In genomic region chr5:113371788-113372196, GRCh38 we compare ENCODE assay signal across 20 cellular contexts.
A peak's percentile ranks its signal among the peaks of the same experiment; 100 is the strongest.
DNase-seq lines count a peak whose midpoint lies in the region; ATAC-seq, FAIRE-seq and TF ChIP-seq lines count a peak whose summit lies in the region.
"Had no signal": no experiment of that assay in that cellular context is flagged by ENCODE, and none has a peak within 500 bp of the region (broad histone marks: within the 10 kb centered on the region; RNA-seq: fewer than 3 reads in every experiment).

No MANE protein-coding gene starts in this region.

- DNase-seq in GM03348 (ENCODE audit: low spot score) (peak; percentile 8), SJSA1 (ENCODE audit: low read depth in 1 of 2, low spot score in 2 of 2) (peak in 1 of 2 experiments; percentile 41), foreskin keratinocyte (peak; percentile 7 to 22), pancreas (peak in 3 of 6 donors; percentile 11 to 29 (median 17)), anterior cingulate cortex (lab: John Stamatoyannopoulos, UW) (no peak), DMS 273 treated with DMSO at 0.1 percent for 48 hours (lab: John Stamatoyannopoulos, UW) (no peak)
- DNase-seq in stimulated activated naive CD4-positive, alpha-beta T cell treated with Interleukin-2 at 50 U/mL for 16 hours (lab: John Stamatoyannopoulos, UW) = no peak
- DNase-seq: activated T-cell treated with anti-CD3 and anti-CD28 coated beads, Interleukin-2, amount 50 U/mL, for 4 hours; CD8-positive, alpha-beta T cell; Karpas-422; NCI-H1092; NCI-H2107; NCI-H524 treated with DMSO at 0.1 percent for 48 hours; stimulated activated naive CD4-positive, alpha-beta T cell; trophoblast cell had no signal

- H3K9me3 ChIP-seq in SJSA1 (replicated peaks) (no peaks in the 10 kb centered on the region), pancreas (no peaks in the 10 kb centered on the region)
- H3K9me3 ChIP-seq: gastroesophageal sphincter had no signal

- ATAC-seq in foreskin keratinocyte (no peak), pancreas (peak; percentile 81 to 92 (median 89)), HG03095 (IDR thresholded peaks at IDR 0.05; ENCODE audit: unreplicated experiment) (no peak)
- ATAC-seq: activated naive CD4-positive, alpha-beta T cell treated with anti-CD3 and anti-CD28 coated beads, Interleukin-2, amount 50 U/mL, for 72 hours; activated T-cell treated with anti-CD3 and anti-CD28 coated beads, Interleukin-2, amount 50 U/mL, for 4 hours; CD8-positive, alpha-beta T cell; gastroesophageal sphincter had no signal

- intact Hi-C loops in pancreas (cut with DNase I) = no loop called here

- H3K4me3 ChIP-seq in SJSA1 = no peak overlapping the region
- no peak overlapping the region for H3K4me3 ChIP-seq in pancreas
- H3K4me3 ChIP-seq: gastroesophageal sphincter had no signal

- peaks cover 38% of the 10 kb centered on the region for H3K4me1 ChIP-seq in SJSA1 (replicated peaks)
- H3K4me1 ChIP-seq in foreskin keratinocyte = no peaks in the 10 kb centered on the region
- H3K4me1 ChIP-seq in pancreas = peaks cover 8 to 13% (median 11%) of the 10 kb centered on the region in 3 donors

- H3K36me3 ChIP-seq in SJSA1 (no peaks in the 10 kb centered on the region), pancreas (no peaks in the 10 kb centered on the region)
- H3K36me3 ChIP-seq: gastroesophageal sphincter had no signal

- TF ChIP-seq CTCF in foreskin keratinocyte (conservative IDR thresholded peaks at IDR 0.05) = no peak
- TF ChIP-seq CTCF in pancreas (IDR thresholded peaks at IDR 0.05) = no peak

- 5 to 12% methylated on average over 2 of the region's 2 CpGs for WGBS in pancreas, 2 donors

- peak overlapping the region; percentile 13 for H3K27ac ChIP-seq in SJSA1
- H3K27ac ChIP-seq in foreskin keratinocyte = no peak overlapping the region
- peak overlapping the region in 2 of 4 donors; percentile 14 to 46 for H3K27ac ChIP-seq in pancreas
- H3K27ac ChIP-seq: epithelial cell of prostate, gastroesophageal sphincter had no signal

- no peaks in the 10 kb centered on the region for H3K27me3 ChIP-seq in SJSA1 (replicated peaks)
- no peaks in the 10 kb centered on the region for H3K27me3 ChIP-seq in foreskin keratinocyte
- H3K27me3 ChIP-seq in pancreas = no peaks in the 10 kb centered on the region
- H3K27me3 ChIP-seq: gastroesophageal sphincter had no signal

- no peak for FAIRE-seq in pancreas (lab: Jason Lieb, UNC)
- FAIRE-seq: GM18507 had no signal

Comparison
In these comparisons a context has a peak if more than half of its experiments do, and no peak if none do; other contexts are left out.
1. DNase-seq: peak in GM03348 (single experiment) and foreskin keratinocyte (2 of 2); none in anterior cingulate cortex (0 of 58), stimulated activated naive CD4-positive, alpha-beta T cell treated with Interleukin-2 at 50 U/mL for 16 hours (single experiment) and DMS 273 treated with DMSO at 0.1 percent for 48 hours (single experiment).
2. ATAC-seq: peak in pancreas (4 of 4); none in foreskin keratinocyte (single experiment) and HG03095 (single experiment).